ENCODE assay signal across 18 cellular contexts in genomic region chr13:113129480-113129879, GRCh38. TPM values are rescaled to one million over a fixed set of nuclear protein-coding genes. Genes with fewer than 3 reads are reported as not detected.
DNase-seq lines count a peak whose midpoint lies in the region; ATAC-seq, FAIRE-seq and TF ChIP-seq lines count a peak whose summit lies in the region.
"Had no signal": no experiment of that assay in that cellular context is flagged by ENCODE, and none has a peak within 500 bp of the region (broad histone marks: within the 10 kb centered on the region; RNA-seq: fewer than 3 reads in every experiment).

No MANE protein-coding gene starts in this region.

- peaks cover 4% of the 10 kb centered on the region for H3K27me3 Mint-ChIP-seq in endothelial cell (ENCODE audit: unreplicated experiment)

- H2BK20ac ChIP-seq in H1 (ENCODE audit: low read length) = no peak overlapping the region

- TF ChIP-seq POLR2A in H1 (IDR thresholded peaks at IDR 0.05; ENCODE audit: control extremely low read depth in 1 of 2, low read depth in 2 of 2, low read length in 2 of 2) (no peak), HepG2 (IDR thresholded peaks at IDR 0.05; ENCODE audit: insufficient read depth in 1 of 2, low read depth in 2 of 2, low read length in 2 of 2) (no peak), stomach (IDR thresholded peaks at IDR 0.05) (no peak)

- CTCF ChIA-PET in H1 (lab: Charles Lee; ENCODE audit: partially characterized antibody) = interaction anchor here (1.8 kb wide), 1 partner anchor 14 kb away, joined by 6 read pairs; no protein-coding TSS in a partner anchor
- CTCF ChIA-PET in HepG2 (lab: Yijun Ruan, JAX; ENCODE audit: low intra/inter-chr PET ratio, low total read pairs) = no interaction called here

- H3K36me3 Mint-ChIP-seq in endothelial cell (ENCODE audit: low read depth, unreplicated experiment) = no peaks in the 10 kb centered on the region
- H3K36me3 Mint-ChIP-seq: brain had no signal

- no peak for ATAC-seq in HepG2
- no peak for ATAC-seq in esophagus mucosa
- ATAC-seq: left colon had no signal

- H3K56ac ChIP-seq in H1 (replicated peaks; ENCODE audit: insufficient read length, low read depth, low read length) = no peak overlapping the region

- H3K4me3 ChIP-seq in WERI-Rb-1 (ENCODE audit: low read depth, low read length) (no peak overlapping the region), H1 (ENCODE audit: extremely low read depth in 1 of 4, insufficient read depth in 2 of 4, low read depth in 3 of 4, low read length in 4 of 4) (no peak overlapping the region), HepG2 (replicated peaks in 1 of 3; ENCODE audit: insufficient read depth in 1 of 3, low read depth in 2 of 3, low read length in 3 of 3) (no peak overlapping the region), stomach (peak overlapping the region in 3 of 4 donors; percentile 14 to 35 (median 29))
- H3K4me3 ChIP-seq: hepatocyte, SJSA1 had no signal

- H4K20me1 ChIP-seq in H1 (replicated peaks in 1 of 2; ENCODE audit: control insufficient read depth in 1 of 2, insufficient read depth in 2 of 2, low read length in 2 of 2) (no peaks in the 10 kb centered on the region), HepG2 (ENCODE audit: insufficient read depth, low read length) (no peaks in the 10 kb centered on the region; the same call in none of the 2 replicates)

- no peak overlapping the region for H2AK5ac ChIP-seq in H1 (ENCODE audit: low read depth, low read length)

- TF ChIP-seq CTCF in WERI-Rb-1 (IDR thresholded peaks at IDR 0.05; ENCODE audit: low read depth, low read length) (no peak), H1 (IDR thresholded peaks at IDR 0.05; ENCODE audit: control extremely low read depth in 1 of 3, insufficient read depth in 1 of 3, low read depth in 1 of 3, low read length in 3 of 3) (no peak), HepG2 (CRISPR knock-in tag; IDR thresholded peaks at IDR 0.05) (no peak), stomach (IDR thresholded peaks at IDR 0.05) (no peak), endothelial cell (IDR thresholded peaks at IDR 0.05; ENCODE audit: unreplicated experiment) (no peak)

- H3K4me2 ChIP-seq in H1 (ENCODE audit: insufficient read depth in 1 of 2, low read depth in 2 of 2, low read length in 2 of 2) (peak overlapping the region; percentile 25 to 33; a peak in 2 of 4 replicates), HepG2 (ENCODE audit: low read depth, low read length) (no peak overlapping the region)
- H3K4me2 ChIP-seq: hepatocyte had no signal

- intact Hi-C loops in HepG2 (cut with micrococcal nuclease; ENCODE audit: unreplicated experiment) (no loop called here), stomach (cut with DNase I; ENCODE audit: low total_unique reads) (no loop called here)

- H3K4ac ChIP-seq in H1 (replicated peaks; ENCODE audit: insufficient read length, low read depth, low read length) = no peak overlapping the region

- TF ChIP-seq RAD21 in H1 (IDR thresholded peaks at IDR 0.05 in 1 of 2, conservative IDR thresholded peaks at IDR 0.05 in 1 of 2; ENCODE audit: low read depth in 2 of 2, low read length in 2 of 2) = no peak
- no peak for TF ChIP-seq RAD21 in HepG2 (CRISPR knock-in tag; IDR thresholded peaks at IDR 0.05)

- H2BK5ac ChIP-seq in H1 (ENCODE audit: low read depth, low read length) = no peak overlapping the region

- 77% methylated on average over 25 of the region's 27 CpGs; no CpG with 5 or more reads in 1 of the 2 experiments for WGBS in H1 (ENCODE audit: extremely low coverage in 1 of 2, insufficient coverage in 1 of 2, insufficient read length in 1 of 2, insufficient replicate concordance in 2 of 2, low coverage in 1 of 2, low lambda C conversion rate in 2 of 2, missing lambda C conversion rate in 1 of 2), 2 experiments
- 95% methylated on average over 27 of the region's 27 CpGs for WGBS in HepG2 (ENCODE audit: low lambda C conversion rate)
- WGBS in stomach, 5 donors = 70 to 75% (median 72%) methylated on average over 27 of the region's 27 CpGs

- H4K5ac ChIP-seq in H1 (ENCODE audit: insufficient read length, low read depth, low read length) = no peak overlapping the region

- H2BK12ac ChIP-seq in H1 (ENCODE audit: low read depth, low read length) = no peak overlapping the region

- in situ Hi-C loops in HepG2 (cut with HindIII; ENCODE audit: extremely low pct_ligation_motif_present, low pct_unique_long_range_greater_than_20kb) = no loop called here

- H3K79me2 ChIP-seq in H1 (ENCODE audit: control insufficient read depth in 1 of 2, insufficient read depth in 2 of 2, low read length in 2 of 2) (no peaks in the 10 kb centered on the region), HepG2 (ENCODE audit: insufficient read depth, low read length) (peaks cover 9% of the 10 kb centered on the region)

- no peak overlapping the region for H3K14ac ChIP-seq in H1 (ENCODE audit: insufficient read length)

- POLR2A ChIA-PET in H1 (lab: Charles Lee; ENCODE audit: partially characterized antibody) (interaction anchor here (1.4 to 2.0 kb wide), 2 partner anchors 13 to 15 kb away, joined by 4 read pairs; no protein-coding TSS in a partner anchor), HepG2 (lab: Yijun Ruan, JAX) (no interaction called here)

- no peak overlapping the region for H2BK15ac ChIP-seq in H1 (ENCODE audit: low read length)

- DNase-seq in WERI-Rb-1 = peak; percentile 7
- DNase-seq in H1 (ENCODE audit: low read depth in 1 of 2, low spot score in 2 of 2) = no peak
- no peak for DNase-seq in HepG2 (ENCODE audit: low spot score)
- no peak for DNase-seq in stomach
- no peak for DNase-seq in endothelial cell (ENCODE audit: low spot score)
- DNase-seq in NAMALWA (ENCODE audit: low spot score) = no peak
- DNase-seq: activated CD4-positive, alpha-beta T cell treated with anti-CD3 and anti-CD28 coated beads for 1 hour; HFFc6; OCI-M1 had no signal

- H4K91ac ChIP-seq in H1 (replicated peaks; ENCODE audit: insufficient read length, low read length) = no peak overlapping the region

- peak overlapping the region; percentile 15; the same call in 1 of the 2 replicates for H3K18ac ChIP-seq in H1 (ENCODE audit: extremely low read depth, low read length)

- H3K23me2 ChIP-seq in H1 (ENCODE audit: low read depth, low read length) = no peaks in the 10 kb centered on the region

- no peaks in the 10 kb centered on the region for H3K36me3 ChIP-seq in WERI-Rb-1
- H3K36me3 ChIP-seq in H1 (ENCODE audit: control insufficient read depth in 2 of 4, insufficient read depth in 4 of 4, low read length in 3 of 4) = no peaks in the 10 kb centered on the region
- peaks cover 3 to 22% of the 10 kb centered on the region in 2 experiments; a peak in 4 of 5 replicates for H3K36me3 ChIP-seq in HepG2 (replicated peaks in 1 of 2; ENCODE audit: control insufficient read depth in 1 of 2, insufficient read depth in 2 of 2, low read length in 2 of 2)
- no peaks in the 10 kb centered on the region for H3K36me3 ChIP-seq in stomach
- H3K36me3 ChIP-seq: SJSA1 had no signal

- H3K4me1 Mint-ChIP-seq in endothelial cell (ENCODE audit: unreplicated experiment) = no peaks in the 10 kb centered on the region
- H3K4me1 Mint-ChIP-seq: brain had no signal

- H2BK120ac ChIP-seq in H1 (replicated peaks; ENCODE audit: low read depth, low read length) = no peak overlapping the region

- no peaks in the 10 kb centered on the region for H3K79me1 ChIP-seq in H1 (ENCODE audit: low read depth, low read length)

- TF ChIP-seq EP300 in H1 (IDR thresholded peaks at IDR 0.05; ENCODE audit: borderline replicate concordance in 1 of 2, low read depth in 2 of 2, low read length in 2 of 2) (no peak), HepG2 (IDR thresholded peaks at IDR 0.05; ENCODE audit: low read depth in 2 of 2, low read length in 2 of 2) (no peak), HepG2 (CRISPR knock-in tag; IDR thresholded peaks at IDR 0.05; ENCODE audit: borderline replicate concordance) (no peak), stomach (IDR thresholded peaks at IDR 0.05) (no peak)

- no peak overlapping the region for H3K4me3 Mint-ChIP-seq in endothelial cell (ENCODE audit: unreplicated experiment)
- H3K4me3 Mint-ChIP-seq: brain, HFFc6 had no signal

- no peak overlapping the region for H3K23ac ChIP-seq in H1 (ENCODE audit: insufficient read length)

- H3K9me3 ChIP-seq in WERI-Rb-1 (ENCODE audit: severe bottlenecking) = no peaks in the 10 kb centered on the region
- no peaks in the 10 kb centered on the region for H3K9me3 ChIP-seq in H1 (ENCODE audit: insufficient read depth in 2 of 2, low read depth in 1 of 2, low read length in 1 of 2)
- H3K9me3 ChIP-seq in HepG2 (ENCODE audit: low read length) = no peaks in the 10 kb centered on the region
- no peaks in the 10 kb centered on the region for H3K9me3 ChIP-seq in stomach
- H3K9me3 ChIP-seq: SJSA1 had no signal

- no peak for FAIRE-seq in H1 (lab: Jason Lieb, UNC)
- no peak for FAIRE-seq in HepG2 (lab: Jason Lieb, UNC)

- H3K27me3 ChIP-seq in WERI-Rb-1 (ENCODE audit: insufficient read depth, low read depth, severe bottlenecking) (no peaks in the 10 kb centered on the region), H1 (replicated peaks in 1 of 4; ENCODE audit: control insufficient read depth in 3 of 4, extremely low read depth in 1 of 4, insufficient read depth in 3 of 4, low read length in 3 of 4) (no peaks in the 10 kb centered on the region), HepG2 (ENCODE audit: control insufficient read depth in 1 of 2, insufficient read depth in 2 of 2, low read length in 2 of 2) (no peaks in the 10 kb centered on the region), stomach (peaks cover 0 to 21% (median 9%) of the 10 kb centered on the region in 3 donors)
- H3K27me3 ChIP-seq: hepatocyte had no signal

- no TSS peak for BruUV-seq in HepG2 (replicated peaks; lab: Mats Ljungman, UMichigan)

- H3K4me1 ChIP-seq in H1 (replicated peaks in 1 of 4; ENCODE audit: control insufficient read depth in 3 of 4, insufficient read depth in 4 of 4, low read length in 3 of 4) (peaks cover 0 to 6% (median 0%) of the 10 kb centered on the region in 4 experiments; a peak in 2 of 7 replicates), HepG2 (ENCODE audit: insufficient read depth, low read length) (peaks cover 28% of the 10 kb centered on the region), stomach (peaks cover 0 to 9% (median 7%) of the 10 kb centered on the region in 4 donors)
- H3K4me1 ChIP-seq: SJSA1 had no signal

- H4K8ac ChIP-seq in H1 (ENCODE audit: extremely low read depth, insufficient read depth, low read length) = no peak overlapping the region

- H3K27ac Mint-ChIP-seq in endothelial cell (ENCODE audit: unreplicated experiment) = no peak overlapping the region
- H3K27ac Mint-ChIP-seq: HFFc6 had no signal

- H3K27ac ChIP-seq in WERI-Rb-1 (no peak overlapping the region), H1 (ENCODE audit: low read depth, low read length) (no peak overlapping the region), HepG2 (ENCODE audit: extremely low read length, insufficient read depth, low read length) (no peak overlapping the region), stomach (no peak overlapping the region)
- H3K27ac ChIP-seq: dorsolateral prefrontal cortex, hepatocyte, SJSA1 had no signal

- H2AFZ ChIP-seq in H1 (ENCODE audit: low read length) (peak overlapping the region; percentile 67; the same call in 1 of the 2 replicates), HepG2 (ENCODE audit: low read length) (no peak overlapping the region)
- H2AFZ ChIP-seq: hepatocyte had no signal

- H3K9ac ChIP-seq in H1 (replicated peaks in 1 of 4; ENCODE audit: extremely low read depth in 1 of 4, low read depth in 3 of 4, low read length in 3 of 4) (no peak overlapping the region), HepG2 (ENCODE audit: insufficient read depth, low read depth, low read length) (no peak overlapping the region)

- no peaks in the 10 kb centered on the region for H3K9me3 Mint-ChIP-seq in endothelial cell (ENCODE audit: unreplicated experiment)
- H3K9me3 Mint-ChIP-seq: brain, HFFc6 had no signal

RNA-seq across cellular contexts. Expression of gene F10, which starts 6.9 kb away (rescaled TPM):
- 2.0 and 2.3 TPM in 2 replicates for total RNA-seq in H1 (2021; fragmentation: NEBNext Ultra II Directional; extraction: Animal tissue kit (Norgen Biotek cat#: 25700))
- polyA plus RNA-seq in H1 (2011; rRNA removed) (3.5 and 4.2 TPM in 2 replicates), HepG2 (2011; rRNA removed) (237 and 317 TPM in 2 replicates), stomach (1 to 10 TPM; 3.1 to 8.0 (median 3.5) TPM)
- polyA plus RNA-seq in H1 (2011; cell fraction: cytosol; rRNA removed) = 3.9 TPM
- polyA plus RNA-seq in H1 (2011; cell fraction: nucleus; rRNA removed) = 3.1 TPM
- polyA plus RNA-seq in H1 (2012, experiment 1 of 2) = 1.9 to 3.5 TPM (median 2.6 TPM) in 4 replicates
- 1.4 TPM for polyA plus RNA-seq in H1 (2012, experiment 2 of 2)
- 2.9 TPM for polyA plus RNA-seq in H1 (2013, experiment 1 of 2)
- polyA plus RNA-seq in H1 (2013, experiment 2 of 2) = 3.4 TPM
- 0.91 and 1.4 TPM in 2 replicates for polyA minus RNA-seq in H1 (2011; rRNA and poly(A)+ RNA removed)
- polyA minus RNA-seq in H1 (2011; cell fraction: cytosol; rRNA and poly(A)+ RNA removed) = 0.81 TPM
- 1.6 TPM for polyA minus RNA-seq in H1 (2011; cell fraction: nucleus; rRNA and poly(A)+ RNA removed)
- total RNA-seq in HepG2 (2016; rRNA removed; fragmentation: Illumina TruSeq; extraction: Trizol) (19.9 and 58.4 TPM in 2 replicates), stomach (10 to 100 TPM in 1 of 5 donors, 1 to 10 TPM in 1, under 1 TPM in 1, not detected in 2; 0.45 to 14.9 (median 3.0) TPM), endothelial cell (ENCODE audit: unreplicated experiment) (0.23 TPM), esophagus mucosa (0.56 TPM)
- total RNA-seq in HepG2 (2016; cell fraction: cytosol; rRNA removed; fragmentation: Illumina TruSeq; extraction: Trizol; ENCODE audit: low read depth) = 11.2 and 12.3 TPM in 2 replicates
- 18.9 and 61.6 TPM in 2 replicates for total RNA-seq in HepG2 (2016; cell fraction: insoluble cytoplasmic fraction; rRNA removed; fragmentation: Illumina TruSeq; extraction: Trizol)
- total RNA-seq in HepG2 (2016; cell fraction: membrane; rRNA removed; fragmentation: Illumina TruSeq; extraction: Trizol) = 12.7 and 13.1 TPM in 2 replicates
- 43.8 and 53.5 TPM in 2 replicates for total RNA-seq in HepG2 (2016; cell fraction: nucleus; rRNA removed; fragmentation: Illumina TruSeq; extraction: Trizol)
- polyA plus RNA-seq in HepG2 (2011; cell fraction: cytosol; rRNA removed) = 277 and 280 TPM in 2 replicates
- polyA plus RNA-seq in HepG2 (2011; cell fraction: nucleus; rRNA removed) = 231 and 240 TPM in 2 replicates
- polyA plus RNA-seq in HepG2 (2012) = 150 and 219 TPM in 2 replicates
- polyA plus RNA-seq in HepG2 (2016; cell fraction: cytosol; fragmentation: Illumina TruSeq; extraction: Trizol; ENCODE audit: low read depth) = 11.6 and 13.0 TPM in 2 replicates
- polyA plus RNA-seq in HepG2 (2016; cell fraction: insoluble cytoplasmic fraction; fragmentation: Illumina TruSeq; extraction: Trizol; ENCODE audit: low read depth) = 18.4 and 19.4 TPM in 2 replicates
- polyA plus RNA-seq in HepG2 (2016; cell fraction: membrane; fragmentation: Illumina TruSeq; extraction: Trizol; ENCODE audit: low read depth) = 10.3 and 10.6 TPM in 2 replicates
- polyA plus RNA-seq in HepG2 (2016; cell fraction: nucleus; fragmentation: Illumina TruSeq; extraction: Trizol; ENCODE audit: insufficient read depth, low read depth) = 82.4 and 83.6 TPM in 2 replicates
- 117 TPM in 1 of 2 replicates, not detected in the other for polyA minus RNA-seq in HepG2 (2011; rRNA and poly(A)+ RNA removed; ENCODE audit: low replicate concordance)
- 61.5 and 79.5 TPM in 2 replicates for polyA minus RNA-seq in HepG2 (2011; cell fraction: cytosol; rRNA and poly(A)+ RNA removed)
- polyA minus RNA-seq in HepG2 (2011; cell fraction: nucleus; rRNA and poly(A)+ RNA removed) = 44.3 and 53.6 TPM in 2 replicates

RNA-seq across cellular contexts. Expression of gene F7, which starts 23.9 kb away (rescaled TPM):
- 0.43 and 0.67 TPM in 2 replicates for total RNA-seq in H1 (2021; fragmentation: NEBNext Ultra II Directional; extraction: Animal tissue kit (Norgen Biotek cat#: 25700))
- 0.85 and 0.98 TPM in 2 replicates for polyA plus RNA-seq in H1 (2011; rRNA removed)
- 0.93 TPM for polyA plus RNA-seq in H1 (2011; cell fraction: cytosol; rRNA removed)
- polyA plus RNA-seq in H1 (2011; cell fraction: nucleus; rRNA removed) = 4.3 TPM
- 0.39 to 1.4 TPM (median 0.95 TPM) in 4 replicates for polyA plus RNA-seq in H1 (2012, experiment 1 of 2)
- polyA plus RNA-seq in H1 (2012, experiment 2 of 2) = 0.12 TPM
- 0.18 TPM for polyA plus RNA-seq in H1 (2013, experiment 1 of 2)
- polyA plus RNA-seq in H1 (2013, experiment 2 of 2) = 0.18 TPM
- polyA minus RNA-seq in H1 (2011; rRNA and poly(A)+ RNA removed) = 1.5 and 3.2 TPM in 2 replicates
- polyA minus RNA-seq in H1 (2011; cell fraction: cytosol; rRNA and poly(A)+ RNA removed) = not detected
- 2.6 TPM for polyA minus RNA-seq in H1 (2011; cell fraction: nucleus; rRNA and poly(A)+ RNA removed)
- 7.2 and 12.6 TPM in 2 replicates for total RNA-seq in HepG2 (2016; rRNA removed; fragmentation: Illumina TruSeq; extraction: Trizol)
- 0.61 and 0.71 TPM in 2 replicates for total RNA-seq in HepG2 (2016; cell fraction: cytosol; rRNA removed; fragmentation: Illumina TruSeq; extraction: Trizol; ENCODE audit: low read depth)
- total RNA-seq in HepG2 (2016; cell fraction: insoluble cytoplasmic fraction; rRNA removed; fragmentation: Illumina TruSeq; extraction: Trizol) = 6.7 and 12.9 TPM in 2 replicates
- 1.9 and 2.2 TPM in 2 replicates for total RNA-seq in HepG2 (2016; cell fraction: membrane; rRNA removed; fragmentation: Illumina TruSeq; extraction: Trizol)
- total RNA-seq in HepG2 (2016; cell fraction: nucleus; rRNA removed; fragmentation: Illumina TruSeq; extraction: Trizol) = 10.3 and 10.6 TPM in 2 replicates
- 26.5 and 39.9 TPM in 2 replicates for polyA plus RNA-seq in HepG2 (2011; rRNA removed)
- polyA plus RNA-seq in HepG2 (2011; cell fraction: cytosol; rRNA removed) = 21.7 and 26.2 TPM in 2 replicates
- 105 and 121 TPM in 2 replicates for polyA plus RNA-seq in HepG2 (2011; cell fraction: nucleus; rRNA removed)
- polyA plus RNA-seq in HepG2 (2012) = 45.9 and 52.4 TPM in 2 replicates
- polyA plus RNA-seq in HepG2 (2016; cell fraction: cytosol; fragmentation: Illumina TruSeq; extraction: Trizol; ENCODE audit: low read depth) = 0.51 and 0.52 TPM in 2 replicates
- polyA plus RNA-seq in HepG2 (2016; cell fraction: insoluble cytoplasmic fraction; fragmentation: Illumina TruSeq; extraction: Trizol; ENCODE audit: low read depth) = 7.0 and 7.3 TPM in 2 replicates
- polyA plus RNA-seq in HepG2 (2016; cell fraction: membrane; fragmentation: Illumina TruSeq; extraction: Trizol; ENCODE audit: low read depth) = 1.1 and 1.6 TPM in 2 replicates
- 23.6 and 26.7 TPM in 2 replicates for polyA plus RNA-seq in HepG2 (2016; cell fraction: nucleus; fragmentation: Illumina TruSeq; extraction: Trizol; ENCODE audit: insufficient read depth, low read depth)
- polyA minus RNA-seq in HepG2 (2011; rRNA and poly(A)+ RNA removed; ENCODE audit: low replicate concordance) = 43.0 TPM in 1 of 2 replicates, not detected in the other
- 8.7 and 12.9 TPM in 2 replicates for polyA minus RNA-seq in HepG2 (2011; cell fraction: cytosol; rRNA and poly(A)+ RNA removed)
- 14.7 and 15.7 TPM in 2 replicates for polyA minus RNA-seq in HepG2 (2011; cell fraction: nucleus; rRNA and poly(A)+ RNA removed)
- not detected for total RNA-seq in stomach
- polyA plus RNA-seq in stomach = under 1 TPM in 1 of 3 donors, not detected in 2; 0.10 TPM
- total RNA-seq in endothelial cell (ENCODE audit: unreplicated experiment) = not detected
- total RNA-seq in esophagus mucosa = not detected
- total RNA-seq: HFFc6, myocyte, pulmonary artery endothelial cell, SJSA1 had no signal

RNA-seq across cellular contexts. Expression of gene PROZ, which starts 29.0 kb away (rescaled TPM):
- not detected in 2 replicates for total RNA-seq in H1 (2021; fragmentation: NEBNext Ultra II Directional; extraction: Animal tissue kit (Norgen Biotek cat#: 25700))
- polyA plus RNA-seq in H1 (2011; rRNA removed) (0.05 TPM in 1 of 2 replicates, not detected in the other), HepG2 (2011; rRNA removed) (22.5 and 26.1 TPM in 2 replicates), stomach (under 1 TPM in 1 of 3 donors, not detected in 2; 0.08 TPM)
- 0.05 TPM for polyA plus RNA-seq in H1 (2011; cell fraction: cytosol; rRNA removed)
- polyA plus RNA-seq in H1 (2011; cell fraction: nucleus; rRNA removed) = 0.68 TPM
- 0.50 to 0.68 TPM (median 0.63 TPM) in 3 of 4 replicates, not detected in the other for polyA plus RNA-seq in H1 (2012, experiment 1 of 2)
- polyA plus RNA-seq in H1 (2012, experiment 2 of 2) = 0.12 TPM
- polyA plus RNA-seq in H1 (2013, experiment 1 of 2) = not detected
- not detected for polyA plus RNA-seq in H1 (2013, experiment 2 of 2)
- not detected in 2 replicates for polyA minus RNA-seq in H1 (2011; rRNA and poly(A)+ RNA removed)
- not detected for polyA minus RNA-seq in H1 (2011; cell fraction: cytosol; rRNA and poly(A)+ RNA removed)
- polyA minus RNA-seq in H1 (2011; cell fraction: nucleus; rRNA and poly(A)+ RNA removed) = not detected
- total RNA-seq in HepG2 (2016; rRNA removed; fragmentation: Illumina TruSeq; extraction: Trizol) (2.1 and 5.6 TPM in 2 replicates), stomach (1 to 10 TPM in 1 of 5 donors, not detected in 4; 1.9 TPM), endothelial cell (ENCODE audit: unreplicated experiment) (not detected), esophagus mucosa (not detected)
- total RNA-seq in HepG2 (2016; cell fraction: cytosol; rRNA removed; fragmentation: Illumina TruSeq; extraction: Trizol; ENCODE audit: low read depth) = 0.20 and 0.35 TPM in 2 replicates
- total RNA-seq in HepG2 (2016; cell fraction: insoluble cytoplasmic fraction; rRNA removed; fragmentation: Illumina TruSeq; extraction: Trizol) = 1.9 and 5.3 TPM in 2 replicates
- total RNA-seq in HepG2 (2016; cell fraction: membrane; rRNA removed; fragmentation: Illumina TruSeq; extraction: Trizol) = 0.62 and 0.93 TPM in 2 replicates
- total RNA-seq in HepG2 (2016; cell fraction: nucleus; rRNA removed; fragmentation: Illumina TruSeq; extraction: Trizol) = 3.0 and 4.0 TPM in 2 replicates
- polyA plus RNA-seq in HepG2 (2011; cell fraction: cytosol; rRNA removed) = 14.4 and 16.0 TPM in 2 replicates
- polyA plus RNA-seq in HepG2 (2011; cell fraction: nucleus; rRNA removed) = 45.5 and 49.7 TPM in 2 replicates
- 12.7 and 14.1 TPM in 2 replicates for polyA plus RNA-seq in HepG2 (2012)
- 0.23 and 0.67 TPM in 2 replicates for polyA plus RNA-seq in HepG2 (2016; cell fraction: cytosol; fragmentation: Illumina TruSeq; extraction: Trizol; ENCODE audit: low read depth)
- polyA plus RNA-seq in HepG2 (2016; cell fraction: insoluble cytoplasmic fraction; fragmentation: Illumina TruSeq; extraction: Trizol; ENCODE audit: low read depth) = 1.6 and 2.1 TPM in 2 replicates
- 0.70 and 0.93 TPM in 2 replicates for polyA plus RNA-seq in HepG2 (2016; cell fraction: membrane; fragmentation: Illumina TruSeq; extraction: Trizol; ENCODE audit: low read depth)
- polyA plus RNA-seq in HepG2 (2016; cell fraction: nucleus; fragmentation: Illumina TruSeq; extraction: Trizol; ENCODE audit: insufficient read depth, low read depth) = 10.7 and 11.6 TPM in 2 replicates
- 5.4 TPM in 1 of 2 replicates, not detected in the other for polyA minus RNA-seq in HepG2 (2011; rRNA and poly(A)+ RNA removed; ENCODE audit: low replicate concordance)
- 4.9 and 8.4 TPM in 2 replicates for polyA minus RNA-seq in HepG2 (2011; cell fraction: cytosol; rRNA and poly(A)+ RNA removed)
- 3.1 and 4.4 TPM in 2 replicates for polyA minus RNA-seq in HepG2 (2011; cell fraction: nucleus; rRNA and poly(A)+ RNA removed)
- total RNA-seq: HFFc6, left colon, myocyte, pulmonary artery endothelial cell, SJSA1, subcutaneous adipose tissue had no signal

Comparison
In these comparisons a context has a peak if more than half of its experiments do, and no peak if none do; other contexts are left out.
1. H3K4me3 ChIP-seq: peak in stomach (3 of 4); none in WERI-Rb-1 (single experiment), H1 (0 of 4) and HepG2 (0 of 3).